ENCODE assay signal across 20 cellular contexts in the genomic region with DNA sequence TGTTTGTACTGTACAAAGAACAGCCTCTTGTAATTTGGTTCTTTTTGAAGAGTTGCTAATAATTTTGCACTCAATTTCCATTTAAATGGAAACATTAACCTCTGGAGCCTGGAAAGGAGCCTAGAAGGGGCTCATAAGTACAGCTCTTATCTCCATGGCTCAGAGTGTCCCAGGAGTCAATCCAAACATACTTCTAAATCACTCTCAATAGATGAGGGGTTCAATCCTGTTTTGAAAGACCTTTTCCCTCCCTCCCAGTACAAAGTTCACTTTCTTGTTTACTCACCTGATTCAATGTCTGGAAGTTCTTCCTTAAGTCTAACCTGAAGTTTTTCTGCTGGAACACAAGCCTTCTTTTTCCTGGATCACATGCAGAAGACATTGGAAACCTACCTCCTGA.
"Had no signal": no experiment of that assay in that cellular context is flagged by ENCODE, and none has a peak within 500 bp of the region (broad histone marks: within the 10 kb centered on the region; RNA-seq: fewer than 3 reads in every experiment).

No MANE protein-coding gene starts in this region.

- ATAC-seq: heart left ventricle; left cardiac atrium; naive thymus-derived CD4-positive, alpha-beta T cell; natural killer cell treated with Interleukin-12 subunit alpha and Interleukin-12 subunit beta and Interleukin-15 and Interleukin-18, amount 100 ng/mL, for 72 hours; sciatic nerve; stimulated activated effector memory CD8-positive, alpha-beta T cell treated with anti-CD3 and anti-CD28 coated beads, Interleukin-12 subunit alpha, Interleukin-12 subunit beta, amount 100 ng/mL, for 72 hours had no signal

- H3K9me3 ChIP-seq: heart left ventricle, ovary, spleen, suprapubic skin, thoracic aorta, tibial artery, uterus had no signal

- H3K36me3 ChIP-seq: heart left ventricle, ovary, spleen, suprapubic skin, thoracic aorta, tibial artery, uterus had no signal

- H3K4me1 ChIP-seq: spleen, suprapubic skin, uterus had no signal

- H3K4me3 ChIP-seq: heart left ventricle, ovary, skin epidermis, spleen, suprapubic skin, thoracic aorta, tibial artery, uterus had no signal

- H3K27ac ChIP-seq: heart left ventricle, ovary, skin epidermis, spleen, suprapubic skin, thoracic aorta, tibial artery, uterus had no signal

- DNase-seq: glutamatergic neuron; heart left ventricle; kidney glomerular epithelial cell; left cardiac atrium; mesenchymal stem cell; naive thymus-derived CD4-positive, alpha-beta T cell; ovary; right cardiac atrium; spleen; stimulated activated CD4-positive, alpha-beta T cell treated with anti-CD3 and anti-CD28 coated beads, Interleukin-4, amount 100 ng/mL, for 24 hours; stimulated activated naive CD4-positive, alpha-beta T cell; tibial artery; trophoblast cell; uterus had no signal

- H3K27me3 ChIP-seq: heart left ventricle, ovary, tibial artery, uterus had no signal
